ENCODE assay signal across 32 cellular contexts in genomic region chr19:56177564-56178243, GRCh38. TPM values are rescaled to one million over a fixed set of nuclear protein-coding genes. Genes with fewer than 3 reads are reported as not detected.
"Had no signal": no experiment of that assay in that cellular context is flagged by ENCODE, and none has a peak within 500 bp of the region (broad histone marks: within the 10 kb centered on the region; RNA-seq: fewer than 3 reads in every experiment).

No MANE protein-coding gene starts in this region.

- H3K36me3 ChIP-seq: esophagus muscularis mucosa, gastrocnemius medialis, heart right ventricle, prostate gland, spleen, tibial nerve, upper lobe of right lung, vagina had no signal

- ATAC-seq: effector memory CD8-positive, alpha-beta T cell; gastrocnemius medialis; heart right ventricle; left lobe of liver; naive thymus-derived CD4-positive, alpha-beta T cell; sciatic nerve; stimulated activated naive B cell treated with anti-CD40 and anti-IgM and Interleukin-4, amounts not matched to agents 10 μg/mL and 1 μg/mL and 100 μg/mL, for 72 hours; stimulated activated naive CD8-positive, alpha-beta T cell treated with anti-CD3 and anti-CD28 coated beads, Interleukin-15, amount 100 ng/mL, for 72 hours; upper lobe of right lung had no signal

- H3K9ac ChIP-seq: parathyroid adenoma had no signal

- H3K4me3 ChIP-seq: esophagus muscularis mucosa, gastrocnemius medialis, heart right ventricle, prostate gland, spleen, testis, tibial nerve, upper lobe of right lung, vagina had no signal

- FAIRE-seq: islet of Langerhans had no signal

- DNase-seq: effector memory CD8-positive, alpha-beta T cell; gastrocnemius medialis; heart right ventricle; hypothalamus; mammary epithelial cell; naive thymus-derived CD4-positive, alpha-beta T cell; nephron progenitor cell; retina; spleen; stimulated activated CD4-positive, alpha-beta T cell treated with anti-CD3 and anti-CD28 coated beads, Interleukin-15, amount 100 ng/mL, for 24 hours; stimulated activated CD4-positive, alpha-beta T cell treated with anti-CD3 and anti-CD28 coated beads, Interleukin-1b, Interleukin-23, amount 100 ng/mL, for 48 hours; stimulated activated CD4-positive, alpha-beta T cell treated with anti-CD3 and anti-CD28 coated beads, Interleukin-4, amount 100 ng/mL, for 4 hours; stimulated activated naive B cell treated with anti-CD40 and anti-IgM and Interleukin-4, amounts not matched to agents 10 μg/mL and 1 μg/mL and 100 μg/mL, for 72 hours; stimulated activated naive CD8-positive, alpha-beta T cell treated with anti-CD3 and anti-CD28 coated beads, Interleukin-15, amount 100 ng/mL, for 72 hours; testis; upper lobe of right lung had no signal

- H3K9me3 ChIP-seq: esophagus muscularis mucosa, gastrocnemius medialis, heart right ventricle, prostate gland, spleen, testis, tibial nerve, upper lobe of right lung, vagina had no signal

- H3K27me3 ChIP-seq: testis, vagina had no signal

- H3K27ac ChIP-seq: epithelial cell of prostate, esophagus muscularis mucosa, gastrocnemius medialis, heart right ventricle, parathyroid adenoma, prostate gland, spleen, testis, tibial nerve, upper lobe of right lung, vagina had no signal

- H3K4me1 ChIP-seq: esophagus muscularis mucosa, gastrocnemius medialis, heart right ventricle, parathyroid adenoma, prostate gland, spleen, testis, tibial nerve, upper lobe of right lung, vagina had no signal

RNA-seq across cellular contexts. Expression of gene GALP, which starts 1.9 kb away (rescaled TPM):
- total RNA-seq: esophagus muscularis mucosa; fibroblast of villous mesenchyme; gastrocnemius medialis; heart right ventricle; left lobe of liver; lower leg skin; mammary epithelial cell; mesenteric fat pad; mononuclear cell; naive thymus-derived CD4-positive, alpha-beta T cell; omental fat pad; prostate gland; sciatic nerve; skeletal muscle tissue; spleen; subcutaneous adipose tissue; testis; tibial nerve; upper lobe of right lung; vagina had no signal
- polyA plus RNA-seq: heart right ventricle; mammary epithelial cell; naive thymus-derived CD4-positive, alpha-beta T cell; spleen had no signal

RNA-seq across cellular contexts. Expression of gene ZSCAN5B, which starts 19.9 kb away (rescaled TPM):
- total RNA-seq: fibroblast of villous mesenchyme; gastrocnemius medialis; heart right ventricle; left lobe of liver; lower leg skin; mammary epithelial cell; mesenteric fat pad; mononuclear cell; naive thymus-derived CD4-positive, alpha-beta T cell; omental fat pad; sciatic nerve; spleen; subcutaneous adipose tissue; tibial nerve; vagina had no signal
- polyA plus RNA-seq: mammary epithelial cell; naive thymus-derived CD4-positive, alpha-beta T cell had no signal

RNA-seq across cellular contexts. Expression of gene ZSCAN5C, which starts 24.4 kb away (rescaled TPM):
- total RNA-seq: esophagus muscularis mucosa; fibroblast of villous mesenchyme; gastrocnemius medialis; heart right ventricle; left lobe of liver; lower leg skin; mammary epithelial cell; mesenteric fat pad; mononuclear cell; naive thymus-derived CD4-positive, alpha-beta T cell; omental fat pad; prostate gland; sciatic nerve; skeletal muscle tissue; spleen; subcutaneous adipose tissue; tibial nerve; upper lobe of right lung; vagina had no signal
- polyA plus RNA-seq: heart right ventricle; mammary epithelial cell; naive thymus-derived CD4-positive, alpha-beta T cell; spleen had no signal
